Comparison of ENCODE assay signal across 21 cellular contexts in the genomic region with DNA sequence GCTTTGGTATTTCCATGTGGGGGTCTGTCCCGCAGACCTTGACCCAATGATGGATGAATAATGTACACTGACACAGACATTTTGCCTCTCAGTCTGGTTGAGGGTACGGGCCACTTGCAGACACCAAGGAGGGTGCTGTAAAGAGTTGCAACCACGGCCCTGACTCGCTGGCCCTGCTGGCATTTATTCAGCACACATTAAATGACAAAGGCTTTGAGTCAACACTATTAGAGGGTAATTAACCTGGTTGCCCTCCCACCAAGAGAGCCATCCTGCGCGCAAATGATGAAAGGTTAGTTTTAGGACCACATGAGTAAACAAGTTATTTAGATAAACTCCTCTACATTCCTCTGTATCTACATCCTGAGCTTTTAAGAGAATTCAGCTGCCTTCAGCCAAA.
DNase-seq lines count a peak whose midpoint lies in the region; ATAC-seq and TF ChIP-seq lines count a peak whose summit lies in the region.
"Had no signal": no experiment of that assay in that cellular context is flagged by ENCODE, and none has a peak within 500 bp of the region (broad histone marks: within the 10 kb centered on the region; RNA-seq: fewer than 3 reads in every experiment).

No MANE protein-coding gene starts in this region.

- H3K36me3 ChIP-seq in NT2/D1 (ENCODE audit: insufficient read depth, insufficient read length, low read length), result no peaks in the 10 kb centered on the region
- no peaks in the 10 kb centered on the region for H3K36me3 ChIP-seq in gastrocnemius medialis
- H3K36me3 ChIP-seq: MG63 had no signal

- TF ChIP-seq POLR2A in gastrocnemius medialis (IDR thresholded peaks at IDR 0.05), result no peak

- TF ChIP-seq CTCF in gastrocnemius medialis (IDR thresholded peaks at IDR 0.05 in 4 of 5, conservative IDR thresholded peaks at IDR 0.05 in 1 of 5), result no peak

- intact Hi-C loops in left cardiac atrium (cut with DNase I), result no loop called here
- intact Hi-C loops in gastrocnemius medialis (cut with DNase I; ENCODE audit: low total_unique reads), result no loop called here

- H3K27me3 ChIP-seq in NT2/D1 (ENCODE audit: insufficient read depth, insufficient read length), result no peaks in the 10 kb centered on the region
- no peaks in the 10 kb centered on the region for H3K27me3 ChIP-seq in gastrocnemius medialis
- H3K27me3 ChIP-seq: MG63 had no signal

- 0 out of 2 replicates have a peak, but pooled peaks cover 8% of the 10 kb centered on the region for H3K9me3 ChIP-seq in NT2/D1 (ENCODE audit: insufficient read depth, low read length)
- H3K9me3 ChIP-seq in gastrocnemius medialis, result no peaks in the 10 kb centered on the region
- H3K9me3 ChIP-seq: Caco-2, MG63 had no signal

- no peak overlapping the region for H3K4me3 ChIP-seq in NT2/D1 (ENCODE audit: insufficient read length, low read depth)
- H3K4me3 ChIP-seq in gastrocnemius medialis, result no peak overlapping the region
- H3K4me3 ChIP-seq: MG63, SK-N-MC had no signal

- in situ Hi-C loops in gastrocnemius medialis (cut with MboI; ENCODE audit: low sequenced_read_pairs in 4 of 4), result no loop called here

- H3K4me1 ChIP-seq in NT2/D1 (ENCODE audit: insufficient read depth, insufficient read length), result no peaks in the 10 kb centered on the region
- H3K4me1 ChIP-seq in gastrocnemius medialis, result peaks cover 12 to 18% of the 10 kb centered on the region in 2 donors
- H3K4me1 ChIP-seq: Caco-2 had no signal

- DNase-seq in NT2/D1 (ENCODE audit: low read depth, low spot score) (peak; percentile 42), glomerular visceral epithelial cell (ENCODE audit: extremely low spot score) (peak; percentile 6), islet precursor cell (peak; percentile 53), DMS53 (lab: John Stamatoyannopoulos, UW) (no peak), left cardiac atrium (no peak), gastrocnemius medialis (no peak)
- no peak for DNase-seq in stimulated activated CD4-positive, alpha-beta T cell treated with anti-CD3 and anti-CD28 coated beads, Interleukin-12 subunit alpha, Interleukin-12 subunit beta, amount 100 ng/mL, for 4 hours
- DNase-seq: Caco-2; CD8-positive, alpha-beta T cell; DMS79 treated with DMSO at 0.1 percent for 48 hours; H7; IMR-90; KG1; MG63; NCI-H2029; NCI-H446; NCI-H524 treated with DMSO at 0.1 percent for 48 hours; SHP77 treated with DMSO at 0.1 percent for 48 hours had no signal

- ATAC-seq in left cardiac atrium, result no peak
- no peak for ATAC-seq in gastrocnemius medialis
- ATAC-seq: CD8-positive, alpha-beta T cell; Panc1 had no signal

- H3K27ac ChIP-seq in gastrocnemius medialis, result no peak overlapping the region
- H3K27ac ChIP-seq: C4-2B, SK-N-MC had no signal

- H3K9ac ChIP-seq in NT2/D1 (ENCODE audit: insufficient read length, low read depth), result no peak overlapping the region

Comparison
In these comparisons a context has a peak if more than half of its experiments do, and no peak if none do; other contexts are left out.
1. DNase-seq: peak in NT2/D1 (single experiment), glomerular visceral epithelial cell (single experiment) and islet precursor cell (single experiment); none in DMS53 (single experiment), left cardiac atrium (single experiment), gastrocnemius medialis (0 of 2) and stimulated activated CD4-positive, alpha-beta T cell treated with anti-CD3 and anti-CD28 coated beads, Interleukin-12 subunit alpha, Interleukin-12 subunit beta, amount 100 ng/mL, for 4 hours (single experiment).